2 cellular contexts compared by ENCODE assay signal in the genomic region with DNA sequence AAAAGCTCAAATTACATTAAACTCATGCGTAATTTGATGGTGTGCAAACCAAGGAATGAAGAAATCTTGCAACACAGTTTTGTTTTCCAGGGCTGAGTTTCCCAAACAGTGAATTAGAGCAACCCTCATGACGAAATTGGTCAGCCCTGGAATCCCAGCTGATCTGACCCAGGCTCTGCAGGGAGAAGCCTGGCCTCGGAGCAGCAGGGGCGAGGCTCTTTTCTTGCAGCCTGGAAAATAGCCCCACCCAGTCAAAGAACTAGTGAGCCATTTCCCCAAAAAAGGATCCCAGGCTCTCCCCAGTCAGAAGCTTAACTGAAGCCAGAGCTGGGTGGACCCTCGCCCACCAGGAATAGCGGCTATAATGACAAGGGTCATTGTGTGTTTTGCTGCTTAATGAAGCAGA.
TF ChIP-seq lines count a peak whose summit lies in the region.

No MANE protein-coding gene starts in this region.

TF ChIP-seq in HEK293, 187 proteins besides CTCF, POLR2A, EP300 and RAD21 (continued from another document):
- TF ChIP-seq, protein P1, sequence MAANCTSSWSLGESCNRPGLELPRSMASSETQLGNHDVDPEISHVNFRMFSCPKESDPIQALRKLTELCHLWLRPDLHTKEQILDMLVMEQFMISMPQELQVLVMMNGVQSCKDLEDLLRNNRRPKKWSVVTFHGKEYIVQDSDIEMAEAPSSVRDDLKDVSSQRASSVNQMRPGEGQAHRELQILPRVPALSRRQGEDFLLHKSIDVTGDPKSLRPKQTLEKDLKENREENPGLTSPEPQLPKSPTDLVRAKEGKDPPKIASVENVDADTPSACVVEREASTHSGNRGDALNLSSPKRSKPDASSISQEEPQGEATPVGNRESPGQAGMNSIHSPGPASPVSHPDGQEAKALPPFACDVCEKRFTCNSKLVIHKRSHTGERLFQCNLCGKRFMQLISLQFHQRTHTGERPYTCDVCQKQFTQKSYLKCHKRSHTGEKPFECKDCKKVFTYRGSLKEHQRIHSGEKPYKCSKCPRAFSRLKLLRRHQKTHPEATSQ (tag by site-specific recombination; IDR thresholded peaks at IDR 0.05), result no peak
- no peak for TF ChIP-seq HOXD13 (CRISPR knock-in tag; IDR thresholded peaks at IDR 0.05; ENCODE audit: borderline replicate concordance)

TF ChIP-seq in HepG2, 621 proteins besides CTCF, POLR2A, EP300 and RAD21 (continued from another document):
- TF ChIP-seq FOSL2 (CRISPR knock-in tag; IDR thresholded peaks at IDR 0.05) (peak; percentile 16; the same call in 1 of the 2 replicates), ZNF615 (CRISPR knock-in tag; IDR thresholded peaks at IDR 0.05; ENCODE audit: borderline replicate concordance) (no peak), ZEB1 (IDR thresholded peaks at IDR 0.05; ENCODE audit: insufficient replicate concordance, low read depth) (no peak), U2AF1 (optimal IDR thresholded peaks at IDR 0.05; ENCODE audit: low read depth, low read length) (peak; percentile 37)
